Comparison of ENCODE assay signal across 8 cellular contexts in genomic region chrX:149527705-149528104, GRCh38. TPM values are rescaled to one million over a fixed set of nuclear protein-coding genes. Genes with fewer than 3 reads are reported as not detected.
A peak's percentile ranks its signal among the peaks of the same experiment; 100 is the strongest.
DNase-seq lines count a peak whose midpoint lies in the region; ATAC-seq and TF ChIP-seq lines count a peak whose summit lies in the region.

No MANE protein-coding gene starts in this region.

- no CpG with 5 or more reads among the region's 1 CpG for WGBS in mesendoderm (ENCODE audit: extremely low coverage, insufficient coverage, low lambda C conversion rate)

- ATAC-seq in GM18858 (IDR thresholded peaks at IDR 0.05; ENCODE audit: unreplicated experiment) = peak; percentile 25

- no peak overlapping the region for H2AK5ac ChIP-seq in mesendoderm (ENCODE audit: low read length)

- H3K4ac ChIP-seq in mesendoderm (ENCODE audit: low read depth, low read length) = no peak overlapping the region

- H3K36me3 ChIP-seq in brain microvascular endothelial cell (replicated peaks) = no peaks in the 10 kb centered on the region
- H3K36me3 ChIP-seq in mesendoderm (ENCODE audit: control insufficient read depth, insufficient read depth, low read length) = no peaks in the 10 kb centered on the region

- TF ChIP-seq CTCF in brain microvascular endothelial cell (IDR thresholded peaks at IDR 0.05; ENCODE audit: low read depth, low read length, missing control alignments) = peak; percentile 66

- in situ Hi-C loops in brain microvascular endothelial cell (cut with HindIII; ENCODE audit: low pct_ligation_motif_present, low sequenced_read_pairs) = no loop called here

- no peak overlapping the region for H3K56ac ChIP-seq in mesendoderm (ENCODE audit: low read length)

- no peak overlapping the region for H2BK15ac ChIP-seq in mesendoderm (replicated peaks; ENCODE audit: low read depth)

- H4K8ac ChIP-seq in mesendoderm (ENCODE audit: low read depth, low read length) = no peak overlapping the region

- H3K79me1 ChIP-seq in mesendoderm (ENCODE audit: low read length) = no peaks in the 10 kb centered on the region

- no peak overlapping the region for H2BK120ac ChIP-seq in mesendoderm (ENCODE audit: low read depth, low read length)

- H2BK5ac ChIP-seq in mesendoderm (ENCODE audit: low read length) = no peak overlapping the region

- H3K23ac ChIP-seq in mesendoderm (ENCODE audit: low read length) = no peak overlapping the region

- no peak overlapping the region for H3K9ac ChIP-seq in mesendoderm (ENCODE audit: low read length)

- no peaks in the 10 kb centered on the region for H3K79me2 ChIP-seq in mesendoderm (ENCODE audit: control insufficient read depth, insufficient read depth, low read length)

- H3K27ac ChIP-seq in brain microvascular endothelial cell (no peak overlapping the region), mesendoderm (ENCODE audit: low read depth, low read length) (no peak overlapping the region)

- H4K5ac ChIP-seq in mesendoderm (ENCODE audit: low read length) = no peak overlapping the region

- H3K4me2 ChIP-seq in mesendoderm (ENCODE audit: low read length) = no peak overlapping the region

- DNase-seq in NCI-H2107 treated with DMSO at 0.1 percent for 48 hours (lab: John Stamatoyannopoulos, UW; ENCODE audit: unreplicated experiment) = peak; percentile 15
- DNase-seq in NCI-H2107 (lab: John Stamatoyannopoulos, UW) = no peak
- peak; percentile 4 for DNase-seq in NCI-H526 (lab: John Stamatoyannopoulos, UW)
- peak; percentile 19 for DNase-seq in brain microvascular endothelial cell
- peak; percentile 62 for DNase-seq in mesendoderm
- no peak for DNase-seq in HK-2 (ENCODE audit: unreplicated experiment)
- DNase-seq in 8988T = no peak

- no peak overlapping the region for H3K18ac ChIP-seq in mesendoderm (ENCODE audit: low read length)

- H3K27me3 ChIP-seq in brain microvascular endothelial cell (replicated peaks) (no peaks in the 10 kb centered on the region), mesendoderm (ENCODE audit: insufficient read depth, low read length, poor library complexity) (no peaks in the 10 kb centered on the region)

- H3K4me1 ChIP-seq in mesendoderm (ENCODE audit: control insufficient read depth, low read depth, low read length) = no peaks in the 10 kb centered on the region

- H3K4me3 ChIP-seq in brain microvascular endothelial cell (ENCODE audit: low read depth, low read length) (no peak overlapping the region), mesendoderm (ENCODE audit: low read length) (no peak overlapping the region)

RNA-seq across cellular contexts. Expression of gene EOLA1, which starts 13.1 kb away (rescaled TPM):
- 3.6 TPM for polyA plus RNA-seq in mesendoderm (2013, experiment 1 of 2)
- polyA plus RNA-seq in mesendoderm (2013, experiment 2 of 2) = 3.3 TPM

RNA-seq across cellular contexts. Expression of gene HSFX3, which starts 22.0 kb away (rescaled TPM):
- polyA plus RNA-seq in mesendoderm (2013, experiment 1 of 2) = not detected
- polyA plus RNA-seq in mesendoderm (2013, experiment 2 of 2) = not detected

RNA-seq across cellular contexts. Expression of gene IDS, which starts 22.6 kb away (rescaled TPM):
- 15.8 TPM for polyA plus RNA-seq in mesendoderm (2013, experiment 1 of 2)
- polyA plus RNA-seq in mesendoderm (2013, experiment 2 of 2) = 16.3 TPM

RNA-seq across cellular contexts. Expression of gene MAGEA9B, which starts 59.6 kb away (rescaled TPM):
- polyA plus RNA-seq in mesendoderm (2013, experiment 1 of 2) = 0.17 TPM
- 0.29 TPM for polyA plus RNA-seq in mesendoderm (2013, experiment 2 of 2)

Comparison
In these comparisons a context has a peak if more than half of its experiments do, and no peak if none do; other contexts are left out.
1. DNase-seq: peak in NCI-H2107 treated with DMSO at 0.1 percent for 48 hours (single experiment), NCI-H526 (2 of 2), brain microvascular endothelial cell (single experiment) and mesendoderm (single experiment); none in NCI-H2107 (single experiment), HK-2 (single experiment) and 8988T (single experiment).